Comparison of ENCODE assay signal across 1 cellular context in genomic region chr17:64499805-64500486, GRCh38.
TF ChIP-seq lines count a peak whose summit lies in the region.

No MANE protein-coding gene starts in this region.

TF ChIP-seq in A549, 52 proteins besides CTCF, POLR2A, EP300 and RAD21 (continued from another document):
- TF ChIP-seq POLR2AphosphoS2 (conservative IDR thresholded peaks at IDR 0.05; ENCODE audit: low read length) = peak; percentile 56
